In the genomic region with DNA sequence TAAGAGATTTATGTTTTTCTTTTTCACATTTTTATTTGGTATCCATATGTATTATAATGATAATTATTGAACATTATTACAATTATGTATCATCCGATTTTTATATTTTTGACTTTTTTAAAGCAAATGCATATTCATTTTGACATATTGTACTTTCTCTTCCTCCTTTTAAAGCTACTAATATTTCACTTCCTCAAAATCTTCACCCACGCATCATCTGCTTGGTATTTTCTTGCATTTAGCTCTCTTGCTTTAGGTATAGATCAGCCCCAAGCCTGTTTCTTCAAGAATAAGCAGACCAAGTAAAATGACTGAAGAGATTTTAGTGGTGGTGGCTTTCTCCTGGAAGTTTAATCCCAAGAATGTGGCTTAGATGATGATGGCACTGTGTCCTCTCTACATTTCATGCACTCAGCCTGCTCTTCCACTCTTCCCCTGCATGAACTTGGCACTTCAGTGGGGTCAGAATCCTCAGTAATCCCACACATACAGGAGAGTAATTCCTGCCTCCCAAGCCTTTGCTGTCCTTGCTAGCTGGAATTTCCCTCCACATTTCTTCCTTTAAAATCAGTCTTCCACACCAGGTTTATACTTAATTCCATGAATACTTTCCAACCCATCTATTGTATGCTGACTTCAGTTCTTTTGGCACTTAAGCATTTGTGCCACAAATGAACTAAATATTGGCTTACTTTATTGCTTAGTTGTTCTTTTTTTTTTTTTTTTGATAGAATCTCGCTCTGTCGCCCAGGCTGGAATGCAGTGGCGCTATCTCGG, we compare ENCODE assay signal across 9 cellular contexts. TPM values are rescaled to one million over a fixed set of nuclear protein-coding genes. Genes with fewer than 3 reads are reported as not detected.
DNase-seq lines count a peak whose midpoint lies in the region; ATAC-seq and TF ChIP-seq lines count a peak whose summit lies in the region.
"Had no signal": no experiment of that assay in that cellular context is flagged by ENCODE, and none has a peak within 500 bp of the region (broad histone marks: within the 10 kb centered on the region; RNA-seq: fewer than 3 reads in every experiment).

No MANE protein-coding gene starts in this region.

- BruUV-seq in A673 (replicated peaks; lab: Mats Ljungman, UMichigan): no TSS peak

- H3K36me3 ChIP-seq in A673 (ENCODE audit: insufficient read depth, low read length, poor library complexity, severe bottlenecking) (no peaks in the 10 kb centered on the region), tibial artery (peaks cover 0 to 5% (median 0%) of the 10 kb centered on the region in 3 donors)

- TF ChIP-seq CTCF in A673 (conservative IDR thresholded peaks at IDR 0.05; ENCODE audit: low read depth, low read length) (no peak), tibial artery (IDR thresholded peaks at IDR 0.05) (no peak)

- intact Hi-C loops in A673 (cut with micrococcal nuclease; ENCODE audit: unreplicated experiment) (no loop called here), Right ventricle myocardium inferior (cut with DNase I) (no loop called here), tibial artery (cut with DNase I; ENCODE audit: low total_unique reads) (no loop called here)

- H3K9me3 ChIP-seq in A673 (ENCODE audit: low read depth, low read length, poor library complexity, severe bottlenecking) (no peaks in the 10 kb centered on the region), tibial artery (no peaks in the 10 kb centered on the region)

- POLR2A ChIA-PET in A673 (lab: Charles Lee; ENCODE audit: low non-redundant PET): no interaction called here

- CTCF ChIA-PET in A673 (lab: Charles Lee): interaction anchor here (1.7 kb wide), 1 partner anchor 157 kb away, joined by 4 read pairs; a partner anchor contains a TSS

- H3K4me1 ChIP-seq in A673 (ENCODE audit: insufficient read depth, low read length, poor library complexity, severe bottlenecking) (peaks cover 38% of the 10 kb centered on the region), tibial artery (peaks cover 0 to 28% (median 6%) of the 10 kb centered on the region in 4 donors)

- H3K27ac ChIP-seq in A673 (ENCODE audit: low read depth, low read length, poor library complexity, severe bottlenecking) (peak overlapping the region; percentile 48), tibial artery (no peak overlapping the region)

- H3K4me3 ChIP-seq in A673 (ENCODE audit: low read depth, low read length, poor library complexity, severe bottlenecking): no peak overlapping the region
- no peak overlapping the region for H3K4me3 ChIP-seq in tibial artery

- H3K27me3 ChIP-seq in A673 (replicated peaks; ENCODE audit: insufficient read depth, low read depth, low read length, poor library complexity): no peaks in the 10 kb centered on the region
- H3K27me3 ChIP-seq in tibial artery: no peaks in the 10 kb centered on the region

- ATAC-seq in GM19328 (IDR thresholded peaks at IDR 0.05; ENCODE audit: unreplicated experiment) (peak; percentile 85), HG03066 (IDR thresholded peaks at IDR 0.05; ENCODE audit: low read depth, unreplicated experiment) (peak; percentile 86), SK-N-SH treated with all-trans-retinoic acid at 6 μM for 48 hours (peak; percentile 39), Right ventricle myocardium inferior (no peak)

- DNase-seq in A673 (ENCODE audit: low spot score) (no peak), Right ventricle myocardium inferior (ENCODE audit: missing footprints) (no peak), NCI-H2171 treated with DMSO at 0.1 percent for 48 hours (lab: John Stamatoyannopoulos, UW) (no peak), NCI-H187 (lab: John Stamatoyannopoulos, UW) (no peak), tibial artery (no peak)

TF ChIP-seq in SK-N-SH treated with all-trans-retinoic acid at 6 μM for 48 hours, 23 proteins besides CTCF, POLR2A, EP300 and RAD21:
- TF ChIP-seq, protein P1, sequence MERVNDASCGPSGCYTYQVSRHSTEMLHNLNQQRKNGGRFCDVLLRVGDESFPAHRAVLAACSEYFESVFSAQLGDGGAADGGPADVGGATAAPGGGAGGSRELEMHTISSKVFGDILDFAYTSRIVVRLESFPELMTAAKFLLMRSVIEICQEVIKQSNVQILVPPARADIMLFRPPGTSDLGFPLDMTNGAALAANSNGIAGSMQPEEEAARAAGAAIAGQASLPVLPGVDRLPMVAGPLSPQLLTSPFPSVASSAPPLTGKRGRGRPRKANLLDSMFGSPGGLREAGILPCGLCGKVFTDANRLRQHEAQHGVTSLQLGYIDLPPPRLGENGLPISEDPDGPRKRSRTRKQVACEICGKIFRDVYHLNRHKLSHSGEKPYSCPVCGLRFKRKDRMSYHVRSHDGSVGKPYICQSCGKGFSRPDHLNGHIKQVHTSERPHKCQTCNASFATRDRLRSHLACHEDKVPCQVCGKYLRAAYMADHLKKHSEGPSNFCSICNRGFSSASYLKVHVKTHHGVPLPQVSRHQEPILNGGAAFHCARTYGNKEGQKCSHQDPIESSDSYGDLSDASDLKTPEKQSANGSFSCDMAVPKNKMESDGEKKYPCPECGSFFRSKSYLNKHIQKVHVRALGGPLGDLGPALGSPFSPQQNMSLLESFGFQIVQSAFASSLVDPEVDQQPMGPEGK (CRISPR knock-in tag; IDR thresholded peaks at IDR 0.05; ENCODE audit: borderline replicate concordance): no peak
- no peak for TF ChIP-seq RARB (CRISPR knock-in tag; IDR thresholded peaks at IDR 0.05)
- no peak for TF ChIP-seq PPARA (CRISPR knock-in tag; IDR thresholded peaks at IDR 0.05; ENCODE audit: borderline replicate concordance)
- TF ChIP-seq ZNF565 (CRISPR knock-in tag; conservative IDR thresholded peaks at IDR 0.05; ENCODE audit: low read depth): no peak
- TF ChIP-seq GLIS3 (CRISPR knock-in tag; IDR thresholded peaks at IDR 0.05): no peak
- TF ChIP-seq ZNF8 (CRISPR knock-in tag; IDR thresholded peaks at IDR 0.05): no peak
- TF ChIP-seq, protein P2, sequence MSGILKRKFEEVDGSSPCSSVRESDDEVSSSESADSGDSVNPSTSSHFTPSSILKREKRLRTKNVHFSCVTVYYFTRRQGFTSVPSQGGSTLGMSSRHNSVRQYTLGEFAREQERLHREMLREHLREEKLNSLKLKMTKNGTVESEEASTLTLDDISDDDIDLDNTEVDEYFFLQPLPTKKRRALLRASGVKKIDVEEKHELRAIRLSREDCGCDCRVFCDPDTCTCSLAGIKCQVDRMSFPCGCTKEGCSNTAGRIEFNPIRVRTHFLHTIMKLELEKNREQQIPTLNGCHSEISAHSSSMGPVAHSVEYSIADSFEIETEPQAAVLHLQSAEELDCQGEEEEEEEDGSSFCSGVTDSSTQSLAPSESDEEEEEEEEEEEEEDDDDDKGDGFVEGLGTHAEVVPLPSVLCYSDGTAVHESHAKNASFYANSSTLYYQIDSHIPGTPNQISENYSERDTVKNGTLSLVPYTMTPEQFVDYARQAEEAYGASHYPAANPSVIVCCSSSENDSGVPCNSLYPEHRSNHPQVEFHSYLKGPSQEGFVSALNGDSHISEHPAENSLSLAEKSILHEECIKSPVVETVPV (CRISPR knock-in tag; IDR thresholded peaks at IDR 0.05): no peak
- TF ChIP-seq ZNF70 (CRISPR knock-in tag; IDR thresholded peaks at IDR 0.05): no peak
- TF ChIP-seq, protein P3, sequence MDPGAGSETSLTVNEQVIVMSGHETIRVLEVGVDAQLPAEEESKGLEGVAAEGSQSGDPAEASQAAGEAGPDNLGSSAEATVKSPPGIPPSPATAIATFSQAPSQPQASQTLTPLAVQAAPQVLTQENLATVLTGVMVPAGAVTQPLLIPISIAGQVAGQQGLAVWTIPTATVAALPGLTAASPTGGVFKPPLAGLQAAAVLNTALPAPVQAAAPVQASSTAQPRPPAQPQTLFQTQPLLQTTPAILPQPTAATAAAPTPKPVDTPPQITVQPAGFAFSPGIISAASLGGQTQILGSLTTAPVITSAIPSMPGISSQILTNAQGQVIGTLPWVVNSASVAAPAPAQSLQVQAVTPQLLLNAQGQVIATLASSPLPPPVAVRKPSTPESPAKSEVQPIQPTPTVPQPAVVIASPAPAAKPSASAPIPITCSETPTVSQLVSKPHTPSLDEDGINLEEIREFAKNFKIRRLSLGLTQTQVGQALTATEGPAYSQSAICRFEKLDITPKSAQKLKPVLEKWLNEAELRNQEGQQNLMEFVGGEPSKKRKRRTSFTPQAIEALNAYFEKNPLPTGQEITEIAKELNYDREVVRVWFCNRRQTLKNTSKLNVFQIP (CRISPR knock-in tag; IDR thresholded peaks at IDR 0.05; ENCODE audit: borderline replicate concordance, low read depth): no peak
- TF ChIP-seq ZFP3 (CRISPR knock-in tag; IDR thresholded peaks at IDR 0.05): no peak
- TF ChIP-seq ARNTL (CRISPR knock-in tag; IDR thresholded peaks at IDR 0.05; ENCODE audit: borderline replicate concordance, low read depth): no peak
- no peak for TF ChIP-seq CSDC2 (CRISPR knock-in tag; IDR thresholded peaks at IDR 0.05)
- TF ChIP-seq TCF4 (CRISPR knock-in tag; IDR thresholded peaks at IDR 0.05; ENCODE audit: borderline replicate concordance): no peak
- TF ChIP-seq ZFP30 (CRISPR knock-in tag; IDR thresholded peaks at IDR 0.05): no peak
- TF ChIP-seq SNAI2 (CRISPR knock-in tag; IDR thresholded peaks at IDR 0.05): no peak
- TF ChIP-seq, protein P4, sequence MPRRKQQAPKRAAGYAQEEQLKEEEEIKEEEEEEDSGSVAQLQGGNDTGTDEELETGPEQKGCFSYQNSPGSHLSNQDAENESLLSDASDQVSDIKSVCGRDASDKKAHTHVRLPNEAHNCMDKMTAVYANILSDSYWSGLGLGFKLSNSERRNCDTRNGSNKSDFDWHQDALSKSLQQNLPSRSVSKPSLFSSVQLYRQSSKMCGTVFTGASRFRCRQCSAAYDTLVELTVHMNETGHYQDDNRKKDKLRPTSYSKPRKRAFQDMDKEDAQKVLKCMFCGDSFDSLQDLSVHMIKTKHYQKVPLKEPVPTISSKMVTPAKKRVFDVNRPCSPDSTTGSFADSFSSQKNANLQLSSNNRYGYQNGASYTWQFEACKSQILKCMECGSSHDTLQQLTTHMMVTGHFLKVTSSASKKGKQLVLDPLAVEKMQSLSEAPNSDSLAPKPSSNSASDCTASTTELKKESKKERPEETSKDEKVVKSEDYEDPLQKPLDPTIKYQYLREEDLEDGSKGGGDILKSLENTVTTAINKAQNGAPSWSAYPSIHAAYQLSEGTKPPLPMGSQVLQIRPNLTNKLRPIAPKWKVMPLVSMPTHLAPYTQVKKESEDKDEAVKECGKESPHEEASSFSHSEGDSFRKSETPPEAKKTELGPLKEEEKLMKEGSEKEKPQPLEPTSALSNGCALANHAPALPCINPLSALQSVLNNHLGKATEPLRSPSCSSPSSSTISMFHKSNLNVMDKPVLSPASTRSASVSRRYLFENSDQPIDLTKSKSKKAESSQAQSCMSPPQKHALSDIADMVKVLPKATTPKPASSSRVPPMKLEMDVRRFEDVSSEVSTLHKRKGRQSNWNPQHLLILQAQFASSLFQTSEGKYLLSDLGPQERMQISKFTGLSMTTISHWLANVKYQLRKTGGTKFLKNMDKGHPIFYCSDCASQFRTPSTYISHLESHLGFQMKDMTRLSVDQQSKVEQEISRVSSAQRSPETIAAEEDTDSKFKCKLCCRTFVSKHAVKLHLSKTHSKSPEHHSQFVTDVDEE (CRISPR knock-in tag; IDR thresholded peaks at IDR 0.05): no peak
- no peak for TF ChIP-seq ESRRG (CRISPR knock-in tag; IDR thresholded peaks at IDR 0.05)
- no peak for TF ChIP-seq BACH2 (CRISPR knock-in tag; IDR thresholded peaks at IDR 0.05; ENCODE audit: borderline replicate concordance)
- no peak for TF ChIP-seq ISL1 (CRISPR knock-in tag; IDR thresholded peaks at IDR 0.05)

RNA-seq across cellular contexts. Expression of a gene that starts 8.2 kb away (rescaled TPM):
- total RNA-seq in A673 (2021) (30.1 and 33.5 TPM in 2 replicates), Right ventricle myocardium inferior (12.5 TPM)

RNA-seq across cellular contexts. Expression of a gene that starts 49.5 kb away (rescaled TPM):
- total RNA-seq in A673 (2021) (0.15 and 0.32 TPM in 2 replicates), Right ventricle myocardium inferior (57.5 TPM)
- total RNA-seq: activated T-helper 2 cell treated with anti-CD3 and anti-CD28 coated beads, Interferon-gamma antibody, Interleukin-2, Interleukin-4, amounts not matched to agents 10 μg/mL and 5 μg/mL and 100 μg/mL, durations not matched to agents 14 hours and 24 hours and 36 hours had no signal

Comparison
In these comparisons a context has a peak if more than half of its experiments do, and no peak if none do; other contexts are left out.
1. RNA of a gene that starts 49.5 kb away (total RNA-seq): 57.5 TPM in Right ventricle myocardium inferior (single experiment); 0.15 to 0.32 TPM in A673; every median in the first group is over 10 times any median in the second.